19 cellular contexts compared by ENCODE assay signal in genomic region chrX:129700536-129700935, GRCh38. TPM values are rescaled to one million over a fixed set of nuclear protein-coding genes. Genes with fewer than 3 reads are reported as not detected.
DNase-seq lines count a peak whose midpoint lies in the region; ATAC-seq and TF ChIP-seq lines count a peak whose summit lies in the region.
"Had no signal": no experiment of that assay in that cellular context is flagged by ENCODE, and none has a peak within 500 bp of the region (broad histone marks: within the 10 kb centered on the region; RNA-seq: fewer than 3 reads in every experiment).

No MANE protein-coding gene starts in this region.

- TF ChIP-seq CTCF in 22Rv1 (IDR thresholded peaks at IDR 0.05), result no peak
- no peak for TF ChIP-seq CTCF in coronary artery (IDR thresholded peaks at IDR 0.05)

- peaks cover 0 to 7% of the 10 kb centered on the region in 2 donors for H3K27me3 Mint-ChIP-seq in natural killer cell treated with Interleukin-12 subunit alpha and Interleukin-12 subunit beta and Interleukin-15 and Interleukin-18, amount 100 ng/mL, for 72 hours
- H3K27me3 Mint-ChIP-seq: CD4-positive, alpha-beta memory T cell had no signal

- peak; percentile 55 for DNase-seq in coronary artery (ENCODE audit: low spot score)
- DNase-seq in central memory CD4-positive, alpha-beta T cell, result no peak
- DNase-seq in natural killer cell treated with Interleukin-12 subunit alpha and Interleukin-12 subunit beta and Interleukin-15 and Interleukin-18, amount 100 ng/mL, for 72 hours (ENCODE audit: low spot score), result no peak
- DNase-seq in stimulated activated naive CD8-positive, alpha-beta T cell treated with anti-CD3 and anti-CD28 coated beads, Interleukin-15, Interleukin-2, amounts not matched to agents 100 U/mL and 50 U/mL, for 24 hours, result no peak
- DNase-seq: Calu3; CD4-positive, alpha-beta memory T cell; COR-L47; DMS53; DMS79 treated with DMSO at 0.1 percent for 48 hours; GF-D8; H9 had no signal

- no peaks in the 10 kb centered on the region for H3K4me1 Mint-ChIP-seq in natural killer cell treated with Interleukin-12 subunit alpha and Interleukin-12 subunit beta and Interleukin-15 and Interleukin-18, amount 100 ng/mL, for 72 hours (ENCODE audit: low read depth in 2 of 2)
- H3K4me1 Mint-ChIP-seq: CD4-positive, alpha-beta memory T cell had no signal

- peaks cover 0 to 6% (median 0%) of the 10 kb centered on the region in 11 experiments; a peak in 1 of 22 replicates for H4K20me1 ChIP-seq in BLaER1 treated with 17β-estradiol and CSF1 and Interleukin-3, amounts not matched to agents 10 nM and 100 nM

- peaks cover 4 to 46% (median 26%) of the 10 kb centered on the region in 10 experiments; a peak in 17 of 20 replicates for H3K4me1 ChIP-seq in BLaER1 treated with 17β-estradiol and CSF1 and Interleukin-3, amounts not matched to agents 10 nM and 100 nM

- peaks cover 0 to 7% (median 3%) of the 10 kb centered on the region in 11 experiments; a peak in 4 of 22 replicates for H3K9me3 ChIP-seq in BLaER1 treated with 17β-estradiol and CSF1 and Interleukin-3, amounts not matched to agents 10 nM and 100 nM (replicated peaks in 1 of 11)

- peak overlapping the region in 9 of 11 experiments; percentile 12 to 79 (median 70); a peak in 17 of 22 replicates for H3K4me2 ChIP-seq in BLaER1 treated with 17β-estradiol and CSF1 and Interleukin-3, amounts not matched to agents 10 nM and 100 nM
- H3K4me2 ChIP-seq: GM23338 had no signal

- H3K27me3 ChIP-seq in BLaER1 treated with 17β-estradiol and CSF1 and Interleukin-3, amounts not matched to agents 10 nM and 100 nM, result peaks cover 63 to 100% (median 99%) of the 10 kb centered on the region in 11 experiments

- H3K4me3 ChIP-seq in BLaER1 treated with 17β-estradiol and CSF1 and Interleukin-3, amounts not matched to agents 10 nM and 100 nM, result no peak overlapping the region
- no peak overlapping the region for H3K4me3 ChIP-seq in coronary artery
- H3K4me3 ChIP-seq: GM23338 had no signal

- peak overlapping the region in 1 of 11 experiments; percentile 47; a peak in 2 of 22 replicates for H3K9ac ChIP-seq in BLaER1 treated with 17β-estradiol and CSF1 and Interleukin-3, amounts not matched to agents 10 nM and 100 nM

- H3K36me3 ChIP-seq in BLaER1 treated with 17β-estradiol and CSF1 and Interleukin-3, amounts not matched to agents 10 nM and 100 nM, result no peaks in the 10 kb centered on the region

- H3K36me3 Mint-ChIP-seq in natural killer cell treated with Interleukin-12 subunit alpha and Interleukin-12 subunit beta and Interleukin-15 and Interleukin-18, amount 100 ng/mL, for 72 hours, result no peaks in the 10 kb centered on the region
- H3K36me3 Mint-ChIP-seq: CD4-positive, alpha-beta memory T cell had no signal

- no peaks in the 10 kb centered on the region for H3K9me3 Mint-ChIP-seq in natural killer cell treated with Interleukin-12 subunit alpha and Interleukin-12 subunit beta and Interleukin-15 and Interleukin-18, amount 100 ng/mL, for 72 hours
- H3K9me3 Mint-ChIP-seq: CD4-positive, alpha-beta memory T cell; GM23338 had no signal

- ATAC-seq in natural killer cell treated with Interleukin-12 subunit alpha and Interleukin-12 subunit beta and Interleukin-15 and Interleukin-18, amount 100 ng/mL, for 72 hours, result no peak
- no peak for ATAC-seq in stimulated activated naive CD8-positive, alpha-beta T cell treated with anti-CD3 and anti-CD28 coated beads, Interleukin-15, Interleukin-2, amounts not matched to agents 100 U/mL and 50 U/mL, for 24 hours
- ATAC-seq: GM23338, HCT116 had no signal

- peak overlapping the region; percentile 97 for H3K27ac ChIP-seq in 22Rv1
- H3K27ac ChIP-seq in BLaER1 treated with 17β-estradiol and CSF1 and Interleukin-3, amounts not matched to agents 10 nM and 100 nM, result peak overlapping the region in 4 of 11 experiments; percentile 61 to 84 (median 76); a peak in 7 of 22 replicates
- peak overlapping the region in 1 of 2 donors; percentile 54 for H3K27ac ChIP-seq in coronary artery

- no peak overlapping the region for H3K4me3 Mint-ChIP-seq in natural killer cell treated with Interleukin-12 subunit alpha and Interleukin-12 subunit beta and Interleukin-15 and Interleukin-18, amount 100 ng/mL, for 72 hours
- H3K4me3 Mint-ChIP-seq: CD4-positive, alpha-beta memory T cell; GM23338; H9 had no signal

- no peak overlapping the region for H3K27ac Mint-ChIP-seq in natural killer cell treated with Interleukin-12 subunit alpha and Interleukin-12 subunit beta and Interleukin-15 and Interleukin-18, amount 100 ng/mL, for 72 hours
- H3K27ac Mint-ChIP-seq: CD4-positive, alpha-beta memory T cell; GM23338 had no signal

RNA-seq across cellular contexts. Expression of gene XPNPEP2, which starts 38.2 kb away (rescaled TPM):
- total RNA-seq in natural killer cell treated with Interleukin-12 subunit alpha and Interleukin-12 subunit beta and Interleukin-15 and Interleukin-18, amount 100 ng/mL, for 72 hours, result under 1 TPM; 0.14 to 0.55 TPM
- total RNA-seq: A172, A673, Calu3, Daoy, G401, GM23338 had no signal

RNA-seq across cellular contexts. Expression of gene APLN, which starts 45.8 kb away (rescaled TPM):
- total RNA-seq in natural killer cell treated with Interleukin-12 subunit alpha and Interleukin-12 subunit beta and Interleukin-15 and Interleukin-18, amount 100 ng/mL, for 72 hours, result 1 to 10 TPM in 1 of 2 donors, not detected in 1; 1.1 TPM
- total RNA-seq: CD4-positive, alpha-beta memory T cell; G401 had no signal
